8 cellular contexts compared by ENCODE assay signal in the genomic region with DNA sequence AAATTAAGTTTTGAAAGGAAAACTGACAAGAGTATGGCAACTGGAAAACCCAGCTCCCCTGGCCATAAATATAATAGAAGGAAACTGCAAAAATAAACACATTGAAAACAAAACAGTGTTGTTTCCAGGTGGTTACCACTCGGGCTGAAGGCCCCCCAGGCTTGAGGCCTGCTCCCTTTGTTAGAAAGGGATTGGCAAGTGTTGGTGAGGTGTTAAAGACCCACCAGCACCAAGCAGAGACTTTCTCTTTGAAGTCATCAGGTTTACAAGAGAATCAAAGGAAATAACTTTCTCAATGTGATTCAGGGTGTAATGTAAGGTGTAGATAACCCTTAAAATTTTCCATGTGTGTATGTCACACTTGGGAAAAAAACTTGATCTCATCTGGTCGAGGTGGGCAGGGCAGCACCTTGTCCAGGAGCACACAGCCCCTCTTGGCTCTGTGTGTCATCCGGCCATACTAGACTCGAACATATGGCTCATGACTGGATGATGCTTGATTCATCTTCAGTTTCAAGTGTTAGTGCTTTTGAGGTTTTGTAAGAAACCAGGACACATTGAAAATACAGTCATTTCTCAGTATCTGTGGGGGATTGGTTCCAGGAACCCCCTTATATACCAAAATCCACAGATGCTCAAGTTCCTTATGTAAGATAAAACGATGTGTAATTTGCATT. TPM values are rescaled to one million over a fixed set of nuclear protein-coding genes. Genes with fewer than 3 reads are reported as not detected.
A peak's percentile ranks its signal among the peaks of the same experiment; 100 is the strongest.
DNase-seq lines count a peak whose midpoint lies in the region; ATAC-seq and TF ChIP-seq lines count a peak whose summit lies in the region.

No MANE protein-coding gene starts in this region.

- TF ChIP-seq CTCF in MCF 10A (IDR thresholded peaks at IDR 0.05; ENCODE audit: unreplicated experiment): no peak
- no peak for TF ChIP-seq CTCF in osteoblast (IDR thresholded peaks at IDR 0.05; ENCODE audit: extremely low read depth, low read depth, low read length)
- no peak for TF ChIP-seq CTCF in GM13976 (IDR thresholded peaks at IDR 0.05; ENCODE audit: borderline replicate concordance, control extremely low read depth, extremely low read depth, insufficient read depth, missing control alignments)

- H3K27ac Mint-ChIP-seq in CD8-positive, alpha-beta memory T cell: peak overlapping the region; percentile 56 to 90 (median 84)
- peak overlapping the region; percentile 100 for H3K27ac Mint-ChIP-seq in MCF 10A (ENCODE audit: low read depth, unreplicated experiment)

- no peaks in the 10 kb centered on the region for H3K27me3 ChIP-seq in CD8-positive, alpha-beta memory T cell (ENCODE audit: insufficient read depth, low read length, poor library complexity, severe bottlenecking)
- H3K27me3 ChIP-seq in Karpas-422 (ENCODE audit: low read length): no peaks in the 10 kb centered on the region
- H3K27me3 ChIP-seq in osteoblast (ENCODE audit: insufficient read depth, low read length): no peaks in the 10 kb centered on the region

- no peak for ATAC-seq in GM21367 (IDR thresholded peaks at IDR 0.05; ENCODE audit: unreplicated experiment)

- no peak overlapping the region for H3K4me3 ChIP-seq in CD8-positive, alpha-beta memory T cell (ENCODE audit: low read length)
- H3K4me3 ChIP-seq in Karpas-422 (ENCODE audit: low read length) (no peak overlapping the region), osteoblast (ENCODE audit: insufficient read depth, low read length) (no peak overlapping the region)

- no peaks in the 10 kb centered on the region for H3K9me3 Mint-ChIP-seq in CD8-positive, alpha-beta memory T cell
- H3K9me3 Mint-ChIP-seq in MCF 10A (ENCODE audit: unreplicated experiment): no peaks in the 10 kb centered on the region

- no peaks in the 10 kb centered on the region for H3K9me3 ChIP-seq in CD8-positive, alpha-beta memory T cell (ENCODE audit: low read length)
- H3K9me3 ChIP-seq in Karpas-422 (ENCODE audit: low read length) (no peaks in the 10 kb centered on the region), osteoblast (ENCODE audit: low read depth, low read length) (no peaks in the 10 kb centered on the region)

- peak overlapping the region; percentile 13 to 78 (median 73) for H3K4me3 Mint-ChIP-seq in CD8-positive, alpha-beta memory T cell
- H3K4me3 Mint-ChIP-seq in MCF 10A (ENCODE audit: unreplicated experiment): no peak overlapping the region

- intact Hi-C loops in MCF 10A (cut with micrococcal nuclease): no loop called here

- no peak overlapping the region for H3K9ac ChIP-seq in Karpas-422 (ENCODE audit: low read length)

- H2AFZ ChIP-seq in Karpas-422 (ENCODE audit: low read length) (no peak overlapping the region), osteoblast (ENCODE audit: low read length) (no peak overlapping the region)

- CTCF ChIA-PET in CD8-positive, alpha-beta memory T cell (lab: Charles Lee): no interaction called here
- CTCF ChIA-PET in MCF 10A (lab: Yijun Ruan, JAX): interaction anchor here (1.0 kb wide), 1 partner anchor 75 kb away, joined by 4 read pairs; no protein-coding TSS in a partner anchor

- DNase-seq in CD8-positive, alpha-beta memory T cell: no peak
- DNase-seq in Karpas-422 (no peak), MCF 10A (ENCODE audit: unreplicated experiment) (no peak), osteoblast (ENCODE audit: insufficient read length, low spot score, missing footprints) (peak; percentile 62), NOMO-1 (lab: John Stamatoyannopoulos, UW; ENCODE audit: unreplicated experiment in 2 of 2) (no peak), GM13976 (ENCODE audit: low spot score) (no peak), NCI-H146 treated with DMSO at 0.1 percent for 48 hours (lab: John Stamatoyannopoulos, UW; ENCODE audit: unreplicated experiment) (no peak)

- peaks cover 0 to 29% (median 0%) of the 10 kb centered on the region in 3 donors for H3K36me3 Mint-ChIP-seq in CD8-positive, alpha-beta memory T cell
- H3K36me3 Mint-ChIP-seq in MCF 10A (ENCODE audit: insufficient read depth, unreplicated experiment): peaks cover 48% of the 10 kb centered on the region

- peaks cover 9% of the 10 kb centered on the region for H4K20me1 ChIP-seq in Karpas-422 (ENCODE audit: insufficient read depth, low read depth, low read length)
- H4K20me1 ChIP-seq in osteoblast (ENCODE audit: insufficient read depth, low read length): peaks cover 27% of the 10 kb centered on the region

- H3K36me3 ChIP-seq in CD8-positive, alpha-beta memory T cell (ENCODE audit: insufficient read depth, low read length): no peaks in the 10 kb centered on the region
- H3K36me3 ChIP-seq in Karpas-422 (ENCODE audit: insufficient read depth, low read length) (peaks cover 6% of the 10 kb centered on the region; the same call in 1 of the 2 replicates), osteoblast (ENCODE audit: insufficient read depth, low read length) (peaks cover 30% of the 10 kb centered on the region)

- no TSS peak for BruUV-seq in MCF 10A (replicated peaks; lab: Mats Ljungman, UMichigan)

- no peaks in the 10 kb centered on the region for H3K27me3 Mint-ChIP-seq in CD8-positive, alpha-beta memory T cell
- no peaks in the 10 kb centered on the region for H3K27me3 Mint-ChIP-seq in MCF 10A (ENCODE audit: insufficient read depth, unreplicated experiment)

- peaks cover 60% of the 10 kb centered on the region for H3K4me1 ChIP-seq in CD8-positive, alpha-beta memory T cell (ENCODE audit: insufficient read depth, low read length)
- H3K4me1 ChIP-seq in Karpas-422 (ENCODE audit: low read length) (peaks cover 56% of the 10 kb centered on the region), osteoblast (ENCODE audit: insufficient read depth, low read length) (peaks cover 99% of the 10 kb centered on the region)

- H3K79me2 ChIP-seq in Karpas-422 (ENCODE audit: low read length) (peaks cover 100% of the 10 kb centered on the region), osteoblast (ENCODE audit: insufficient read depth, low read length) (peaks cover 91% of the 10 kb centered on the region)

- in situ Hi-C loops in GM13976 (cut with MboI; ENCODE audit: low sequenced_read_pairs, unreplicated experiment): no loop called here

- no peak overlapping the region for H3K27ac ChIP-seq in CD8-positive, alpha-beta memory T cell (ENCODE audit: low read depth, low read length)
- H3K27ac ChIP-seq in Karpas-422 (ENCODE audit: low read length) (0 out of 2 replicates have a peak overlapping the region, but pooled peaks have one; percentile 44), osteoblast (ENCODE audit: low read depth, low read length) (peak overlapping the region; percentile 98)

- POLR2A ChIA-PET in CD8-positive, alpha-beta memory T cell (lab: Charles Lee): no interaction called here
- POLR2A ChIA-PET in MCF 10A (lab: Yijun Ruan, JAX): interaction anchor here (1.4 to 19.4 kb wide), 4 partner anchors 7 to 391 kb away, joined by 3 to 521 read pairs (median 113); a partner anchor contains a TSS

- peaks cover 81 to 98% (median 97%) of the 10 kb centered on the region in 3 donors for H3K4me1 Mint-ChIP-seq in CD8-positive, alpha-beta memory T cell
- peaks cover 67% of the 10 kb centered on the region for H3K4me1 Mint-ChIP-seq in MCF 10A (ENCODE audit: insufficient read depth, unreplicated experiment)

- H3K4me2 ChIP-seq in Karpas-422 (ENCODE audit: low read depth, low read length, poor library complexity, severe bottlenecking) (no peak overlapping the region), osteoblast (ENCODE audit: insufficient read depth, low read length) (peak overlapping the region; percentile 30)

- H3K9me2 ChIP-seq in Karpas-422 (replicated peaks; ENCODE audit: insufficient read depth, low read length): no peaks in the 10 kb centered on the region

RNA-seq across cellular contexts. Expression of a gene that starts 7.8 kb away (rescaled TPM):
- 100 to 1,000 TPM; 295 to 314 TPM for total RNA-seq in CD8-positive, alpha-beta memory T cell
- polyA plus RNA-seq in CD8-positive, alpha-beta memory T cell: 31.9 TPM
- 54.6 and 106 TPM in 2 replicates for total RNA-seq in Karpas-422 (2014; rRNA removed; shearing (Covaris generic); ENCODE audit: low replicate concordance)
- total RNA-seq in MCF 10A (2022) (300 and 320 TPM in 2 replicates), osteoblast (204 and 229 TPM in 2 replicates)

RNA-seq across cellular contexts. Expression of a gene that starts 36.3 kb away (rescaled TPM):
- total RNA-seq in CD8-positive, alpha-beta memory T cell: 100 to 1,000 TPM; 275 to 282 TPM
- polyA plus RNA-seq in CD8-positive, alpha-beta memory T cell: 401 TPM
- total RNA-seq in Karpas-422 (2014; rRNA removed; shearing (Covaris generic); ENCODE audit: low replicate concordance): 474 and 745 TPM in 2 replicates
- total RNA-seq in MCF 10A (2022) (342 and 375 TPM in 2 replicates), osteoblast (210 and 317 TPM in 2 replicates)

RNA-seq across cellular contexts. Expression of a gene that starts 37.5 kb away (rescaled TPM):
- 100 to 1,000 TPM; 161 to 162 TPM for total RNA-seq in CD8-positive, alpha-beta memory T cell
- polyA plus RNA-seq in CD8-positive, alpha-beta memory T cell: 178 TPM
- total RNA-seq in Karpas-422 (2014; rRNA removed; shearing (Covaris generic); ENCODE audit: low replicate concordance): 262 and 352 TPM in 2 replicates
- 0.56 and 1.9 TPM in 2 replicates for total RNA-seq in MCF 10A (2022)
- total RNA-seq in osteoblast: under 0.01 and 0.72 TPM in 2 replicates

Comparison
In these comparisons a context has a peak if more than half of its experiments do, and no peak if none do; other contexts are left out.
1. RNA of a gene that starts 37.5 kb away (total RNA-seq): 262 to 352 TPM in Karpas-422 and 161 to 162 TPM in CD8-positive, alpha-beta memory T cell; under 0.01 to 0.72 TPM in osteoblast and 0.56 to 1.9 TPM in MCF 10A; every median in the first group is over 10 times any median in the second.